18 cellular contexts compared by ENCODE assay signal in the genomic region with DNA sequence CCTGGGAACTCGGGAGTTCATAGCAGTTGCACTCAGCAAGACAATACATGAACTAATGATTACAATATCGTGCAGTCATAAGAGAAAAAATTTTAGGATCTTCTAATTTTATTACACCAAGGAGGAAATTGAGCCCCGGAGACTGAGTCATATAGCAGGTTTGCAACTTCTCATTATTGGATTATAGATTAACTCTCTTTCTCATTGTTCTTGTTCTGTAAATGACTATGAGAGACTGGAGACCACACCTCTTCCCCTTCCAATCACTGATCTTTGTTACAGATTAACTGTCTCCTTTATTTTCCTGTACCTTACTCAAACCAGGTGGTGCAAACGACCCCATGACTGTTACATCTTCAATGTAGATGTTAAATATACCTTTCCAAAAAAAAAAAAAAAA.
DNase-seq lines count a peak whose midpoint lies in the region; ATAC-seq lines count a peak whose summit lies in the region.
"Had no signal": no experiment of that assay in that cellular context is flagged by ENCODE, and none has a peak within 500 bp of the region (broad histone marks: within the 10 kb centered on the region; RNA-seq: fewer than 3 reads in every experiment).

No MANE protein-coding gene starts in this region.

- DNase-seq in NCI-H524 (lab: John Stamatoyannopoulos, UW): no peak
- DNase-seq in RPMI8226: no peak
- no peak for DNase-seq in hepatic stellate cell (ENCODE audit: low spot score)
- DNase-seq: ACHN; amniotic stem cell; CD8-positive, alpha-beta memory T cell; cerebellar nuclear complex; endodermal cell; foreskin keratinocyte; mesendoderm; NCI-H2029; NCI-H69 had no signal

- ATAC-seq in GM18517 (IDR thresholded peaks at IDR 0.05; ENCODE audit: unreplicated experiment) (peak; percentile 99), GM21447 (IDR thresholded peaks at IDR 0.05; ENCODE audit: unreplicated experiment) (peak; percentile 79), HG02970 (IDR thresholded peaks at IDR 0.05; ENCODE audit: low FRiP score, unreplicated experiment) (peak; percentile 97), HG03565 (IDR thresholded peaks at IDR 0.05; ENCODE audit: unreplicated experiment) (peak; percentile 75), HG03039 (IDR thresholded peaks at IDR 0.05; ENCODE audit: unreplicated experiment) (no peak)
- ATAC-seq: foreskin keratinocyte, sciatic nerve had no signal
